In genomic region chr9:70701163-70701562, GRCh38 we compare ENCODE assay signal across 21 cellular contexts.
A peak's percentile ranks its signal among the peaks of the same experiment; 100 is the strongest.
DNase-seq lines count a peak whose midpoint lies in the region; ATAC-seq lines count a peak whose summit lies in the region.
"Had no signal": no experiment of that assay in that cellular context is flagged by ENCODE, and none has a peak within 500 bp of the region (broad histone marks: within the 10 kb centered on the region; RNA-seq: fewer than 3 reads in every experiment).

No MANE protein-coding gene starts in this region.

- intact Hi-C loops in left cardiac atrium (cut with DNase I) (no loop called here), Right ventricle myocardium inferior (cut with DNase I) (no loop called here), right cardiac atrium (cut with DNase I) (no loop called here), sciatic nerve (cut with DNase I) (no loop called here)

- no peaks in the 10 kb centered on the region for H3K27me3 ChIP-seq in right cardiac atrium (ENCODE audit: control insufficient read depth, insufficient read depth)
- H3K27me3 ChIP-seq: MG63, SJSA1 had no signal

- ATAC-seq in left cardiac atrium: peak; percentile 71 to 90
- no peak for ATAC-seq in Right ventricle myocardium inferior
- peak; percentile 64 to 73 for ATAC-seq in right cardiac atrium
- no peak for ATAC-seq in GM21423 (IDR thresholded peaks at IDR 0.05; ENCODE audit: unreplicated experiment)
- no peak for ATAC-seq in sciatic nerve
- ATAC-seq: Panc1 had no signal

- no peak overlapping the region for H3K27ac ChIP-seq in right cardiac atrium (ENCODE audit: low read length)
- H3K27ac ChIP-seq: C4-2B, SJSA1 had no signal

- 54% methylated on average over 6 of the region's 6 CpGs for WGBS in right cardiac atrium

- H3K9me3 ChIP-seq in right cardiac atrium (ENCODE audit: control insufficient read depth, low read length): no peaks in the 10 kb centered on the region
- H3K9me3 ChIP-seq: MG63, SJSA1 had no signal

- H3K4me3 ChIP-seq in right cardiac atrium (ENCODE audit: low read length): no peak overlapping the region
- H3K4me3 ChIP-seq: MG63, SJSA1 had no signal

- DNase-seq in left cardiac atrium (no peak), Right ventricle myocardium inferior (ENCODE audit: missing footprints) (no peak), SW480 (ENCODE audit: low spot score) (peak; percentile 41), right cardiac atrium (no peak), hepatic stellate cell (ENCODE audit: low spot score) (no peak), superior temporal gyrus (ENCODE audit: extremely low spot score) (no peak), sciatic nerve (ENCODE audit: low spot score) (no peak)
- DNase-seq: Calu3; CD8-positive, alpha-beta memory T cell; DMS153; Kasumi-1; MG63; NCI-H1417; NCI-H1694 treated with DMSO at 0.1 percent for 48 hours; NCI-H345; NCI-H524; NCI-H774 had no signal

- H3K4me1 ChIP-seq in right cardiac atrium (ENCODE audit: control insufficient read depth, insufficient read depth, low read length): no peaks in the 10 kb centered on the region
- H3K4me1 ChIP-seq: SJSA1 had no signal

Comparison
In these comparisons a context has a peak if more than half of its experiments do, and no peak if none do; other contexts are left out.
1. ATAC-seq: peak in left cardiac atrium (2 of 2) and right cardiac atrium (2 of 2); none in Right ventricle myocardium inferior (single experiment), GM21423 (single experiment) and sciatic nerve (single experiment).